1 cellular context compared by ENCODE assay signal in genomic region chr4:110245567-110245966, GRCh38.
TF ChIP-seq lines count a peak whose summit lies in the region.

No MANE protein-coding gene starts in this region.

TF ChIP-seq in IMR-90, 13 proteins besides CTCF, POLR2A, EP300 and RAD21:
- TF ChIP-seq MAFK (IDR thresholded peaks at IDR 0.05; ENCODE audit: low read depth, low read length), result no peak
- TF ChIP-seq BHLHE40 (IDR thresholded peaks at IDR 0.05; ENCODE audit: low read depth, low read length), result no peak
- TF ChIP-seq RFX5 (IDR thresholded peaks at IDR 0.05; ENCODE audit: low read depth, low read length), result no peak
- TF ChIP-seq NFE2L2 (IDR thresholded peaks at IDR 0.05; ENCODE audit: low read depth, low read length), result no peak
- TF ChIP-seq SMC3 (IDR thresholded peaks at IDR 0.05; ENCODE audit: low read depth, low read length), result no peak
- TF ChIP-seq ELK1 (IDR thresholded peaks at IDR 0.05; ENCODE audit: borderline replicate concordance, low read depth, low read length), result no peak
- TF ChIP-seq CEBPB (IDR thresholded peaks at IDR 0.05; ENCODE audit: low read depth, low read length), result no peak
- no peak for TF ChIP-seq USF2 (IDR thresholded peaks at IDR 0.05; ENCODE audit: low read depth, low read length)
- TF ChIP-seq RCOR1 (IDR thresholded peaks at IDR 0.05; ENCODE audit: insufficient replicate concordance, low read length), result no peak
- no peak for TF ChIP-seq CHD1 (IDR thresholded peaks at IDR 0.05; ENCODE audit: low read depth, low read length)
- TF ChIP-seq MXI1 (IDR thresholded peaks at IDR 0.05; ENCODE audit: borderline replicate concordance, low read depth, low read length), result no peak
- TF ChIP-seq FOS (IDR thresholded peaks at IDR 0.05; ENCODE audit: low read depth, low read length), result no peak
- no peak for TF ChIP-seq MAZ (IDR thresholded peaks at IDR 0.05; ENCODE audit: borderline replicate concordance, low read depth, low read length)
